In the genomic region with DNA sequence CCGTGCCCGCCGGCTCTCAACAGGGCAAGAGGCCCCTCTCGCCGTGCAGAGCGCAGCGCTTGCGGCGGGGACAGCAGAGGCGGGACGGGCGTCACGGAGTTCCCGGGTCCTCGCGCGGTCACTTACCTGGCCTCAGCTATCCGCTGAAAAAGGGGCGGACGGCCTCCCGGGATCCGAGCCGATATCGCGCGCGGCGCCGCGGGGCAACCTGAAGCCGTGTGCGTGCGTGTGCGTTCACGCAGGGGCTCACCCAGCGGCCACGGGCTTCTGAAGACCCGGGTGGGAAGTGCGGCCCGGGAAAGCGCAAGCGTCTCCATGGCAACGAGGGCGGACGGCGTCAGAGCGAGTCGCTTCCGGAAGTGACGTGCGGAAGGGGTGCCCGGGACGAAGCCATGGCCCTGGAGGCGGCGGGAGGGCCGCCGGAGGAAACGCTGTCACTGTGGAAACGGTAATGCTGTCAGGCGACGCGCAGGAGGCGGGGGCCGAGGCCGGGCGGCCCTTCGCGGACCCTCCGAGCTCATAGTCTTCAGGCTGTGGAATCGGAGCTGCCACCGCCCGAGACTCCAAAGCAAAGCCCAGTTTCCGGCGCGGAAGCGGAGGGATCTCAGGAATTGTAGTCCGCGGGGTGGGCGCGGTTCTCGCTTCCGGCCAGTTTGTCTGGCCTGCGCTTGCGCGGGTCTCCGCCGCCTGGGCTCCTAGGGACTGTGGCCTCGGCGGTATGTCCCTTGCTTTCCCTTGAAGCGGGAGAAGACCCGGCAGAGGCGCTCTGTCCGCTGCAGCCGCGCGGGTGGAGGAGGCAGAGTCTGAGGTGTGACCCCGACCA, we compare ENCODE assay signal across 1 cellular context.
TF ChIP-seq lines count a peak whose summit lies in the region.

A gene (plus strand): TSS at position 365 of the 823 bp plus-strand sequence. CDS start 28 bp downstream, at position 393.

TF ChIP-seq in HepG2, 621 proteins besides CTCF, POLR2A, EP300 and RAD21 (continued from another document and continues in another):
- TF ChIP-seq, protein P1, sequence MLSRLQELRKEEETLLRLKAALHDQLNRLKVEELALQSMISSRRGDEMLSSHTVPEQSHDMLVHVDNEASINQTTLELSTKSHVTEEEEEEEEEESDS (CRISPR knock-in tag; IDR thresholded peaks at IDR 0.05; ENCODE audit: borderline replicate concordance) = peak; percentile 90; the same call in 1 of the 2 replicates
- TF ChIP-seq, protein P2, sequence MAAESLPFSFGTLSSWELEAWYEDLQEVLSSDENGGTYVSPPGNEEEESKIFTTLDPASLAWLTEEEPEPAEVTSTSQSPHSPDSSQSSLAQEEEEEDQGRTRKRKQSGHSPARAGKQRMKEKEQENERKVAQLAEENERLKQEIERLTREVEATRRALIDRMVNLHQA (CRISPR knock-in tag; IDR thresholded peaks at IDR 0.05) = 0 out of 2 replicates have a peak, but pooled peaks have one; percentile 68
- TF ChIP-seq, protein P3, sequence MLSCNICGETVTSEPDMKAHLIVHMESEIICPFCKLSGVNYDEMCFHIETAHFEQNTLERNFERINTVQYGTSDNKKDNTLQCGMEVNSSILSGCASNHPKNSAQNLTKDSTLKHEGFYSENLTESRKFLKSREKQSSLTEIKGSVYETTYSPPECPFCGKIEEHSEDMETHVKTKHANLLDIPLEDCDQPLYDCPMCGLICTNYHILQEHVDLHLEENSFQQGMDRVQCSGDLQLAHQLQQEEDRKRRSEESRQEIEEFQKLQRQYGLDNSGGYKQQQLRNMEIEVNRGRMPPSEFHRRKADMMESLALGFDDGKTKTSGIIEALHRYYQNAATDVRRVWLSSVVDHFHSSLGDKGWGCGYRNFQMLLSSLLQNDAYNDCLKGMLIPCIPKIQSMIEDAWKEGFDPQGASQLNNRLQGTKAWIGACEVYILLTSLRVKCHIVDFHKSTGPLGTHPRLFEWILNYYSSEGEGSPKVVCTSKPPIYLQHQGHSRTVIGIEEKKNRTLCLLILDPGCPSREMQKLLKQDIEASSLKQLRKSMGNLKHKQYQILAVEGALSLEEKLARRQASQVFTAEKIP (CRISPR knock-in tag; IDR thresholded peaks at IDR 0.05; ENCODE audit: borderline replicate concordance) = no peak
- TF ChIP-seq PCBP1 (IDR thresholded peaks at IDR 0.05; ENCODE audit: borderline replicate concordance, low read depth, low read length) = peak; percentile 97; the same call in 1 of the 2 replicates
- TF ChIP-seq, protein P4, sequence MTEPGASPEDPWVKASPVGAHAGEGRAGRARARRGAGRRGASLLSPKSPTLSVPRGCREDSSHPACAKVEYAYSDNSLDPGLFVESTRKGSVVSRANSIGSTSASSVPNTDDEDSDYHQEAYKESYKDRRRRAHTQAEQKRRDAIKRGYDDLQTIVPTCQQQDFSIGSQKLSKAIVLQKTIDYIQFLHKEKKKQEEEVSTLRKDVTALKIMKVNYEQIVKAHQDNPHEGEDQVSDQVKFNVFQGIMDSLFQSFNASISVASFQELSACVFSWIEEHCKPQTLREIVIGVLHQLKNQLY (CRISPR knock-in tag; IDR thresholded peaks at IDR 0.05) = no peak
- TF ChIP-seq SMARCC2 (IDR thresholded peaks at IDR 0.05) = no peak
- no peak for TF ChIP-seq PHF5A (CRISPR knock-in tag; IDR thresholded peaks at IDR 0.05; ENCODE audit: low read depth, unreplicated experiment)
- no peak for TF ChIP-seq ZSCAN22 (CRISPR knock-in tag; IDR thresholded peaks at IDR 0.05)
- TF ChIP-seq KDM1A (CRISPR knock-in tag; IDR thresholded peaks at IDR 0.05) = no peak
- TF ChIP-seq, protein P5, sequence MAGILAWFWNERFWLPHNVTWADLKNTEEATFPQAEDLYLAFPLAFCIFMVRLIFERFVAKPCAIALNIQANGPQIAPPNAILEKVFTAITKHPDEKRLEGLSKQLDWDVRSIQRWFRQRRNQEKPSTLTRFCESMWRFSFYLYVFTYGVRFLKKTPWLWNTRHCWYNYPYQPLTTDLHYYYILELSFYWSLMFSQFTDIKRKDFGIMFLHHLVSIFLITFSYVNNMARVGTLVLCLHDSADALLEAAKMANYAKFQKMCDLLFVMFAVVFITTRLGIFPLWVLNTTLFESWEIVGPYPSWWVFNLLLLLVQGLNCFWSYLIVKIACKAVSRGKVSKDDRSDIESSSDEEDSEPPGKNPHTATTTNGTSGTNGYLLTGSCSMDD (CRISPR knock-in tag; IDR thresholded peaks at IDR 0.05) = no peak
- TF ChIP-seq ZNF547 (CRISPR knock-in tag; IDR thresholded peaks at IDR 0.05) = peak; percentile 73
- TF ChIP-seq, protein P6, sequence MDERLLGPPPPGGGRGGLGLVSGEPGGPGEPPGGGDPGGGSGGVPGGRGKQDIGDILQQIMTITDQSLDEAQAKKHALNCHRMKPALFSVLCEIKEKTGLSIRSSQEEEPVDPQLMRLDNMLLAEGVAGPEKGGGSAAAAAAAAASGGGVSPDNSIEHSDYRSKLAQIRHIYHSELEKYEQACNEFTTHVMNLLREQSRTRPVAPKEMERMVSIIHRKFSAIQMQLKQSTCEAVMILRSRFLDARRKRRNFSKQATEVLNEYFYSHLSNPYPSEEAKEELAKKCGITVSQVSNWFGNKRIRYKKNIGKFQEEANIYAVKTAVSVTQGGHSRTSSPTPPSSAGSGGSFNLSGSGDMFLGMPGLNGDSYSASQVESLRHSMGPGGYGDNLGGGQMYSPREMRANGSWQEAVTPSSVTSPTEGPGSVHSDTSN (CRISPR knock-in tag; IDR thresholded peaks at IDR 0.05) = no peak
- TF ChIP-seq ZNF10 (CRISPR knock-in tag; IDR thresholded peaks at IDR 0.05; ENCODE audit: borderline replicate concordance, low read depth) = no peak
- peak; percentile 40; the same call in 1 of the 2 replicates for TF ChIP-seq RARA (CRISPR knock-in tag; IDR thresholded peaks at IDR 0.05)
- TF ChIP-seq, protein P7, sequence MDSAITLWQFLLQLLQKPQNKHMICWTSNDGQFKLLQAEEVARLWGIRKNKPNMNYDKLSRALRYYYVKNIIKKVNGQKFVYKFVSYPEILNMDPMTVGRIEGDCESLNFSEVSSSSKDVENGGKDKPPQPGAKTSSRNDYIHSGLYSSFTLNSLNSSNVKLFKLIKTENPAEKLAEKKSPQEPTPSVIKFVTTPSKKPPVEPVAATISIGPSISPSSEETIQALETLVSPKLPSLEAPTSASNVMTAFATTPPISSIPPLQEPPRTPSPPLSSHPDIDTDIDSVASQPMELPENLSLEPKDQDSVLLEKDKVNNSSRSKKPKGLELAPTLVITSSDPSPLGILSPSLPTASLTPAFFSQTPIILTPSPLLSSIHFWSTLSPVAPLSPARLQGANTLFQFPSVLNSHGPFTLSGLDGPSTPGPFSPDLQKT (CRISPR knock-in tag; IDR thresholded peaks at IDR 0.05; ENCODE audit: borderline replicate concordance) = peak; percentile 62; the same call in 1 of the 2 replicates
- TF ChIP-seq ZNF205 (CRISPR knock-in tag; IDR thresholded peaks at IDR 0.05) = peak; percentile 74; the same call in 1 of the 2 replicates
- peak; percentile 99; the same call in 1 of the 2 replicates for TF ChIP-seq KLF12 (CRISPR knock-in tag; IDR thresholded peaks at IDR 0.05; ENCODE audit: borderline replicate concordance)
- TF ChIP-seq ASH2L (IDR thresholded peaks at IDR 0.05; ENCODE audit: insufficient read length, low read depth, low read length) = peak; percentile 98
- no peak; the same call in none of the 2 replicates for TF ChIP-seq ZNF614 (CRISPR knock-in tag; IDR thresholded peaks at IDR 0.05; ENCODE audit: borderline replicate concordance)
- TF ChIP-seq KAT7 (CRISPR knock-in tag; IDR thresholded peaks at IDR 0.05; ENCODE audit: borderline replicate concordance) = peak; percentile 75; the same call in 1 of the 2 replicates
- TF ChIP-seq ATAD3A (CRISPR knock-in tag; IDR thresholded peaks at IDR 0.05) = no peak
- peak; percentile 86 for TF ChIP-seq ZNF776 (CRISPR knock-in tag; IDR thresholded peaks at IDR 0.05)
- TF ChIP-seq MBNL3 (CRISPR knock-in tag; conservative IDR thresholded peaks at IDR 0.05) = no peak
- 0 out of 2 replicates have a peak, but pooled peaks have one; percentile 76 for TF ChIP-seq ZNF367 (CRISPR knock-in tag; IDR thresholded peaks at IDR 0.05; ENCODE audit: borderline replicate concordance)
- no peak for TF ChIP-seq NFRKB (IDR thresholded peaks at IDR 0.05)
- TF ChIP-seq, protein P8, sequence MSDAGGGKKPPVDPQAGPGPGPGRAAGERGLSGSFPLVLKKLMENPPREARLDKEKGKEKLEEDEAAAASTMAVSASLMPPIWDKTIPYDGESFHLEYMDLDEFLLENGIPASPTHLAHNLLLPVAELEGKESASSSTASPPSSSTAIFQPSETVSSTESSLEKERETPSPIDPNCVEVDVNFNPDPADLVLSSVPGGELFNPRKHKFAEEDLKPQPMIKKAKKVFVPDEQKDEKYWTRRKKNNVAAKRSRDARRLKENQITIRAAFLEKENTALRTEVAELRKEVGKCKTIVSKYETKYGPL (CRISPR knock-in tag; IDR thresholded peaks at IDR 0.05) = no peak; the same call in 1 of the 2 replicates
- no peak; the same call in 1 of the 2 replicates for TF ChIP-seq ZNF263 (CRISPR knock-in tag; IDR thresholded peaks at IDR 0.05)
- TF ChIP-seq ZNF891 (CRISPR knock-in tag; IDR thresholded peaks at IDR 0.05) = peak; percentile 84
- TF ChIP-seq, protein P9, sequence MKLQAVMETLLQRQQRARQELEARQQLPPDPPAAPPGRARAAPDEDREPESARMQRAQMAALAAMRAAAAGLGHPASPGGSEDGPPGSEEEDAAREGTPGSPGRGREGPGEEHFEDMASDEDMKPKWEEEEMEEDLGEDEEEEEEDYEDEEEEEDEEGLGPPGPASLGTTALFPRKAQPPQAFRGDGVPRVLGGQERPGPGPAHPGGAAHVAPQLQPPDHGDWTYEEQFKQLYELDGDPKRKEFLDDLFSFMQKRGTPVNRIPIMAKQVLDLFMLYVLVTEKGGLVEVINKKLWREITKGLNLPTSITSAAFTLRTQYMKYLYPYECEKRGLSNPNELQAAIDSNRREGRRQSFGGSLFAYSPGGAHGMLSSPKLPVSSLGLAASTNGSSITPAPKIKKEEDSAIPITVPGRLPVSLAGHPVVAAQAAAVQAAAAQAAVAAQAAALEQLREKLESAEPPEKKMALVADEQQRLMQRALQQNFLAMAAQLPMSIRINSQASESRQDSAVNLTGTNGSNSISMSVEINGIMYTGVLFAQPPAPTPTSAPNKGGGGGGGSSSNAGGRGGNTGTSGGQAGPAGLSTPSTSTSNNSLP (IDR thresholded peaks at IDR 0.05; ENCODE audit: low read depth, low read length) = no peak
- no peak for TF ChIP-seq SETDB1 (CRISPR knock-in tag; IDR thresholded peaks at IDR 0.05; ENCODE audit: borderline replicate concordance)
- peak; percentile 99 for TF ChIP-seq HDAC1 (CRISPR knock-in tag; IDR thresholded peaks at IDR 0.05)
- TF ChIP-seq, protein P10, sequence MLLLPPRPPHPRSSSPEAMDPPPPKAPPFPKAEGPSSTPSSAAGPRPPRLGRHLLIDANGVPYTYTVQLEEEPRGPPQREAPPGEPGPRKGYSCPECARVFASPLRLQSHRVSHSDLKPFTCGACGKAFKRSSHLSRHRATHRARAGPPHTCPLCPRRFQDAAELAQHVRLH (CRISPR knock-in tag; IDR thresholded peaks at IDR 0.05; ENCODE audit: borderline replicate concordance, low read depth) = peak; percentile 58; the same call in 1 of the 2 replicates
- TF ChIP-seq, protein P11, sequence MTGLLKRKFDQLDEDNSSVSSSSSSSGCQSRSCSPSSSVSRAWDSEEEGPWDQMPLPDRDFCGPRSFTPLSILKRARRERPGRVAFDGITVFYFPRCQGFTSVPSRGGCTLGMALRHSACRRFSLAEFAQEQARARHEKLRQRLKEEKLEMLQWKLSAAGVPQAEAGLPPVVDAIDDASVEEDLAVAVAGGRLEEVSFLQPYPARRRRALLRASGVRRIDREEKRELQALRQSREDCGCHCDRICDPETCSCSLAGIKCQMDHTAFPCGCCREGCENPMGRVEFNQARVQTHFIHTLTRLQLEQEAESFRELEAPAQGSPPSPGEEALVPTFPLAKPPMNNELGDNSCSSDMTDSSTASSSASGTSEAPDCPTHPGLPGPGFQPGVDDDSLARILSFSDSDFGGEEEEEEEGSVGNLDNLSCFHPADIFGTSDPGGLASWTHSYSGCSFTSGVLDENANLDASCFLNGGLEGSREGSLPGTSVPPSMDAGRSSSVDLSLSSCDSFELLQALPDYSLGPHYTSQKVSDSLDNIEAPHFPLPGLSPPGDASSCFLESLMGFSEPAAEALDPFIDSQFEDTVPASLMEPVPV (CRISPR knock-in tag; IDR thresholded peaks at IDR 0.05) = peak; percentile 98
- TF ChIP-seq FOSL2 (CRISPR knock-in tag; IDR thresholded peaks at IDR 0.05) = peak; percentile 44
- TF ChIP-seq RFXANK (CRISPR knock-in tag; IDR thresholded peaks at IDR 0.05) = no peak
- TF ChIP-seq GABPA (IDR thresholded peaks at IDR 0.05; ENCODE audit: low read depth, low read length) = peak; percentile 79
- TF ChIP-seq GABPA (CRISPR knock-in tag; IDR thresholded peaks at IDR 0.05; ENCODE audit: low read depth) = peak; percentile 95
- TF ChIP-seq NFKB2 (CRISPR knock-in tag; IDR thresholded peaks at IDR 0.05; ENCODE audit: borderline replicate concordance) = peak; percentile 51; the same call in 1 of the 2 replicates
- peak; percentile 93 for TF ChIP-seq ZNF761 (CRISPR knock-in tag; conservative IDR thresholded peaks at IDR 0.05)
